In the genomic region with DNA sequence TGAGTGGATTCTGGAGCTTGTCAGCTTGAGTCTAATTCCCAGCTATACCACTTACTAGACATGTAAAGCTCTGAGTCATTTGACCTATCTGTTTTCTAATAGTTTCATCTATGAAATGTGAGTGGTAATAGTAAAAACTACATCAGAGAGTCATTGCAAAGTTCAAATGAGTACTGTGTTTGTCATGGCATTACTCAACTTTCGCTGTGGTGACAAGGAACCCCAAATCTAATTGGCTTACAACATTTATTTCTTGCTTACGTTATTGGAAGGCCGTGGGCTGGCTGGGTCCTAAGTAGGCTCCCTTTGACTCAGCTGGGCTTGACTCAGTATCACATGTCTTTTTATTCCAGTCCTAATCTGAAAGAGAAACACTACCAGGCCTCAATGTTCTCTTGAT, we compare ENCODE assay signal across 12 cellular contexts.
DNase-seq lines count a peak whose midpoint lies in the region; ATAC-seq, FAIRE-seq and TF ChIP-seq lines count a peak whose summit lies in the region.
"Had no signal": no experiment of that assay in that cellular context is flagged by ENCODE, and none has a peak within 500 bp of the region (broad histone marks: within the 10 kb centered on the region; RNA-seq: fewer than 3 reads in every experiment).

No MANE protein-coding gene starts in this region.

- no peak for TF ChIP-seq CTCF in fibroblast of pulmonary artery (IDR thresholded peaks at IDR 0.05; ENCODE audit: low read length, missing control alignments)

- no peak overlapping the region for H3K4me3 Mint-ChIP-seq in T-helper 17 cell
- H3K4me3 Mint-ChIP-seq: natural killer cell treated with Interleukin-12 subunit alpha and Interleukin-12 subunit beta and Interleukin-15 and Interleukin-18, amount 100 ng/mL, for 72 hours had no signal

- no peak overlapping the region for H3K4me3 ChIP-seq in fibroblast of pulmonary artery (replicated peaks; ENCODE audit: low read depth, low read length)
- H3K4me3 ChIP-seq: coronary artery, uterus had no signal

- ATAC-seq in T-helper 17 cell (no peak), HG03095 (IDR thresholded peaks at IDR 0.05; ENCODE audit: unreplicated experiment) (no peak)
- ATAC-seq: natural killer cell treated with Interleukin-12 subunit alpha and Interleukin-12 subunit beta and Interleukin-15 and Interleukin-18, amount 100 ng/mL, for 72 hours had no signal

- no peaks in the 10 kb centered on the region for H3K36me3 Mint-ChIP-seq in T-helper 17 cell (ENCODE audit: low read depth)

- peak; percentile 14 for DNase-seq in COLO829 (ENCODE audit: low spot score)
- DNase-seq in H4 (ENCODE audit: low spot score), result peak; percentile 32
- peak; percentile 41 for DNase-seq in NCI-H774 (lab: John Stamatoyannopoulos, UW)
- DNase-seq in fibroblast of pulmonary artery (ENCODE audit: low read depth), result peak; percentile 56
- no peak for DNase-seq in T-helper 17 cell
- DNase-seq in GM12891 (ENCODE audit: insufficient read length, low spot score), result no peak
- DNase-seq in NCI-H1694 (lab: John Stamatoyannopoulos, UW), result no peak
- DNase-seq: uterus had no signal

- no peak for TF ChIP-seq POLR2A in GM12891 (IDR thresholded peaks at IDR 0.05; ENCODE audit: low read depth, low read length)

- H3K9me3 ChIP-seq in T-helper 17 cell (ENCODE audit: control insufficient read depth, low read length, poor library complexity, severe bottlenecking), result no peaks in the 10 kb centered on the region
- H3K9me3 ChIP-seq: uterus had no signal

- no peak for FAIRE-seq in GM12891 (lab: Jason Lieb, UNC)
- FAIRE-seq: GM19239 had no signal

- H3K27me3 Mint-ChIP-seq in T-helper 17 cell, result no peaks in the 10 kb centered on the region
- H3K27me3 Mint-ChIP-seq: natural killer cell treated with Interleukin-12 subunit alpha and Interleukin-12 subunit beta and Interleukin-15 and Interleukin-18, amount 100 ng/mL, for 72 hours had no signal

- H3K27ac Mint-ChIP-seq in T-helper 17 cell, result no peak overlapping the region
- H3K27ac Mint-ChIP-seq: natural killer cell treated with Interleukin-12 subunit alpha and Interleukin-12 subunit beta and Interleukin-15 and Interleukin-18, amount 100 ng/mL, for 72 hours had no signal

- no peaks in the 10 kb centered on the region for H3K4me1 Mint-ChIP-seq in T-helper 17 cell

TF ChIP-seq in GM12891, 5 proteins besides CTCF, POLR2A, EP300 and RAD21:
- TF ChIP-seq POLR2AphosphoS5 (IDR thresholded peaks at IDR 0.05; ENCODE audit: low read depth, low read length) (no peak), TAF1 (IDR thresholded peaks at IDR 0.05; ENCODE audit: low read depth, low read length) (no peak), POU2F2 (IDR thresholded peaks at IDR 0.05; ENCODE audit: low read depth, low read length) (no peak), PAX5 (IDR thresholded peaks at IDR 0.05; ENCODE audit: insufficient read depth, low read length, severe bottlenecking) (no peak), SPI1 (IDR thresholded peaks at IDR 0.05; ENCODE audit: low read depth, low read length) (no peak)

Comparison
In these comparisons a context has a peak if more than half of its experiments do, and no peak if none do; other contexts are left out.
1. DNase-seq: peak in COLO829 (single experiment), H4 (single experiment), NCI-H774 (single experiment) and fibroblast of pulmonary artery (single experiment); none in T-helper 17 cell (0 of 3), GM12891 (single experiment) and NCI-H1694 (single experiment).